Comparison of ENCODE assay signal across 1 cellular context in genomic region chr9:135526730-135527571, GRCh38.
TF ChIP-seq lines count a peak whose summit lies in the region.

No MANE protein-coding gene starts in this region.

TF ChIP-seq in HepG2, 621 proteins besides CTCF, POLR2A, EP300 and RAD21:
- TF ChIP-seq, protein P1, sequence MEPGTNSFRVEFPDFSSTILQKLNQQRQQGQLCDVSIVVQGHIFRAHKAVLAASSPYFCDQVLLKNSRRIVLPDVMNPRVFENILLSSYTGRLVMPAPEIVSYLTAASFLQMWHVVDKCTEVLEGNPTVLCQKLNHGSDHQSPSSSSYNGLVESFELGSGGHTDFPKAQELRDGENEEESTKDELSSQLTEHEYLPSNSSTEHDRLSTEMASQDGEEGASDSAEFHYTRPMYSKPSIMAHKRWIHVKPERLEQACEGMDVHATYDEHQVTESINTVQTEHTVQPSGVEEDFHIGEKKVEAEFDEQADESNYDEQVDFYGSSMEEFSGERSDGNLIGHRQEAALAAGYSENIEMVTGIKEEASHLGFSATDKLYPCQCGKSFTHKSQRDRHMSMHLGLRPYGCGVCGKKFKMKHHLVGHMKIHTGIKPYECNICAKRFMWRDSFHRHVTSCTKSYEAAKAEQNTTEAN (CRISPR knock-in tag; conservative IDR thresholded peaks at IDR 0.05) = no peak
- TF ChIP-seq CEBPG (CRISPR knock-in tag; IDR thresholded peaks at IDR 0.05) (peak; percentile 71), ZNF687 (CRISPR knock-in tag; IDR thresholded peaks at IDR 0.05) (peak; percentile 17; the same call in 1 of the 2 replicates), ETV6 (CRISPR knock-in tag; conservative IDR thresholded peaks at IDR 0.05) (no peak), ZNF234 (CRISPR knock-in tag; conservative IDR thresholded peaks at IDR 0.05) (no peak), ZHX1 (CRISPR knock-in tag; IDR thresholded peaks at IDR 0.05; ENCODE audit: low read depth) (no peak), ZNF17 (CRISPR knock-in tag; IDR thresholded peaks at IDR 0.05) (no peak), TBL1XR1 (IDR thresholded peaks at IDR 0.05; ENCODE audit: borderline replicate concordance, low read length, partially characterized antibody) (no peak), ZNF570 (CRISPR knock-in tag; IDR thresholded peaks at IDR 0.05; ENCODE audit: borderline replicate concordance) (no peak), ZNF768 (CRISPR knock-in tag; IDR thresholded peaks at IDR 0.05) (peak; percentile 62; the same call in 1 of the 2 replicates), HMGA1 (CRISPR knock-in tag; conservative IDR thresholded peaks at IDR 0.05) (no peak), ZNF629 (CRISPR knock-in tag; conservative IDR thresholded peaks at IDR 0.05) (no peak), RFX5 (IDR thresholded peaks at IDR 0.05; ENCODE audit: low read depth, low read length) (0 out of 2 replicates have a peak, but pooled peaks have one; percentile 44), SMAD3 (CRISPR knock-in tag; IDR thresholded peaks at IDR 0.05) (no peak), ZNF749 (CRISPR knock-in tag; IDR thresholded peaks at IDR 0.05; ENCODE audit: borderline replicate concordance) (no peak), KDM3A (CRISPR knock-in tag; IDR thresholded peaks at IDR 0.05; ENCODE audit: low read depth) (no peak), CEBPB (IDR thresholded peaks at IDR 0.05; ENCODE audit: borderline replicate concordance, low read depth, low read length) (peak; percentile 83)
- TF ChIP-seq, protein P2, sequence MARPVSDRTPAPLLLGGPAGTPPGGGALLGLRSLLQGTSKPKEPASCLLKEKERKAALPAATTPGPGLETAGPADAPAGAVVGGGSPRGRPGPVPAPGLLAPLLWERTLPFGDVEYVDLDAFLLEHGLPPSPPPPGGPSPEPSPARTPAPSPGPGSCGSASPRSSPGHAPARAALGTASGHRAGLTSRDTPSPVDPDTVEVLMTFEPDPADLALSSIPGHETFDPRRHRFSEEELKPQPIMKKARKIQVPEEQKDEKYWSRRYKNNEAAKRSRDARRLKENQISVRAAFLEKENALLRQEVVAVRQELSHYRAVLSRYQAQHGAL (CRISPR knock-in tag; IDR thresholded peaks at IDR 0.05; ENCODE audit: not compliant biosample characterization) = no peak
- TF ChIP-seq, protein P3, sequence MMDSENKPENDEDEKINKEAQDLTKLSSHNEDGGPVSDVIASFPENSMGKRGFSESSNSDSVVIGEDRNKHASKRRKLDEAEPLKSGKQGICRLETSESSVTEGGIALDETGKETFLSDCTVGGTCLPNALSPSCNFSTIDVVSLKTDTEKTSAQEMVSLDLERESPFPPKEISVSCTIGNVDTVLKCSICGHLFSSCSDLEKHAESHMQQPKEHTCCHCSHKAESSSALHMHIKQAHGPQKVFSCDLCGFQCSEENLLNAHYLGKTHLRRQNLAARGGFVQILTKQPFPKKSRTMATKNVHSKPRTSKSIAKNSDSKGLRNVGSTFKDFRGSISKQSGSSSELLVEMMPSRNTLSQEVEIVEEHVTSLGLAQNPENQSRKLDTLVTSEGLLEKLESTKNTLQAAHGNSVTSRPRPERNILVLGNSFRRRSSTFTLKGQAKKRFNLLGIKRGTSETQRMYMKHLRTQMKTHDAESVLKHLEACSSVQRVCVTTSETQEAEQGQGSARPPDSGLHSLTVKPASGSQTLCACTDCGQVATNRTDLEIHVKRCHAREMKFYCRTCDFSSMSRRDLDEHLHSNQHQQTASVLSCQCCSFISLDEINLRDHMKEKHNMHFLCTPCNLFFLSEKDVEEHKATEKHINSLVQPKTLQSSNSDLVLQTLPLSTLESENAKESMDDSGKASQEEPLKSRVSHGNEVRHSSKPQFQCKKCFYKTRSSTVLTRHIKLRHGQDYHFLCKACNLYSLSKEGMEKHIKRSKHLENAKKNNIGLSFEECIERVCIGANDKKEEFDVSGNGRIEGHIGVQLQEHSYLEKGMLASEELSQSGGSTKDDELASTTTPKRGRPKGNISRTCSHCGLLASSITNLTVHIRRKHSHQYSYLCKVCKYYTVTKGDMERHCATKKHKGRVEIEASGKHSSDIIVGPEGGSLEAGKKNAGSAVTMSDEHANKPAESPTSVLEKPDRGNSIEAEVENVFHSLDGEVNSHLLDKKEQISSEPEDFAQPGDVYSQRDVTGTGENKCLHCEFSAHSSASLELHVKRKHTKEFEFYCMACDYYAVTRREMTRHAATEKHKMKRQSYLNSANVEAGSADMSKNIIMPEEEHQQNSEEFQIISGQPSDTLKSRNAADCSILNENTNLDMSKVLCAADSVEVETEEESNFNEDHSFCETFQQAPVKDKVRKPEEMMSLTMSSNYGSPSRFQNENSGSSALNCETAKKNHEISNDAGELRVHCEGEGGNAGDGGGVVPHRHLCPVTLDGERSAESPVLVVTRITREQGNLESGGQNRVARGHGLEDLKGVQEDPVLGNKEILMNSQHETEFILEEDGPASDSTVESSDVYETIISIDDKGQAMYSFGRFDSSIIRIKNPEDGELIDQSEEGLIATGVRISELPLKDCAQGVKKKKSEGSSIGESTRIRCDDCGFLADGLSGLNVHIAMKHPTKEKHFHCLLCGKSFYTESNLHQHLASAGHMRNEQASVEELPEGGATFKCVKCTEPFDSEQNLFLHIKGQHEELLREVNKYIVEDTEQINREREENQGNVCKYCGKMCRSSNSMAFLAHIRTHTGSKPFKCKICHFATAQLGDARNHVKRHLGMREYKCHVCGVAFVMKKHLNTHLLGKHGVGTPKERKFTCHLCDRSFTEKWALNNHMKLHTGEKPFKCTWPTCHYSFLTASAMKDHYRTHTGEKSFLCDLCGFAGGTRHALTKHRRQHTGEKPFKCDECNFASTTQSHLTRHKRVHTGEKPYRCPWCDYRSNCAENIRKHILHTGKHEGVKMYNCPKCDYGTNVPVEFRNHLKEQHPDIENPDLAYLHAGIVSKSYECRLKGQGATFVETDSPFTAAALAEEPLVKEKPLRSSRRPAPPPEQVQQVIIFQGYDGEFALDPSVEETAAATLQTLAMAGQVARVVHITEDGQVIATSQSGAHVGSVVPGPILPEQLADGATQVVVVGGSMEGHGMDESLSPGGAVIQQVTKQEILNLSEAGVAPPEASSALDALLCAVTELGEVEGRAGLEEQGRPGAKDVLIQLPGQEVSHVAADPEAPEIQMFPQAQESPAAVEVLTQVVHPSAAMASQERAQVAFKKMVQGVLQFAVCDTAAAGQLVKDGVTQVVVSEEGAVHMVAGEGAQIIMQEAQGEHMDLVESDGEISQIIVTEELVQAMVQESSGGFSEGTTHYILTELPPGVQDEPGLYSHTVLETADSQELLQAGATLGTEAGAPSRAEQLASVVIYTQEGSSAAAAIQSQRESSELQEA (CRISPR knock-in tag; IDR thresholded peaks at IDR 0.05; ENCODE audit: not compliant biosample characterization) = no peak
- TF ChIP-seq, protein P4, sequence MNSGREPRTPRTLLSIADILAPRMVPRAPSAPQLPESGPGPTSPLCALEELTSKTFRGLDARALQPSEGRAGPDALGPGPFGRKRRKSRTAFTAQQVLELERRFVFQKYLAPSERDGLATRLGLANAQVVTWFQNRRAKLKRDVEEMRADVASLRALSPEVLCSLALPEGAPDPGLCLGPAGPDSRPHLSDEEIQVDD (CRISPR knock-in tag; IDR thresholded peaks at IDR 0.05; ENCODE audit: borderline replicate concordance) = no peak
- TF ChIP-seq, protein P5, sequence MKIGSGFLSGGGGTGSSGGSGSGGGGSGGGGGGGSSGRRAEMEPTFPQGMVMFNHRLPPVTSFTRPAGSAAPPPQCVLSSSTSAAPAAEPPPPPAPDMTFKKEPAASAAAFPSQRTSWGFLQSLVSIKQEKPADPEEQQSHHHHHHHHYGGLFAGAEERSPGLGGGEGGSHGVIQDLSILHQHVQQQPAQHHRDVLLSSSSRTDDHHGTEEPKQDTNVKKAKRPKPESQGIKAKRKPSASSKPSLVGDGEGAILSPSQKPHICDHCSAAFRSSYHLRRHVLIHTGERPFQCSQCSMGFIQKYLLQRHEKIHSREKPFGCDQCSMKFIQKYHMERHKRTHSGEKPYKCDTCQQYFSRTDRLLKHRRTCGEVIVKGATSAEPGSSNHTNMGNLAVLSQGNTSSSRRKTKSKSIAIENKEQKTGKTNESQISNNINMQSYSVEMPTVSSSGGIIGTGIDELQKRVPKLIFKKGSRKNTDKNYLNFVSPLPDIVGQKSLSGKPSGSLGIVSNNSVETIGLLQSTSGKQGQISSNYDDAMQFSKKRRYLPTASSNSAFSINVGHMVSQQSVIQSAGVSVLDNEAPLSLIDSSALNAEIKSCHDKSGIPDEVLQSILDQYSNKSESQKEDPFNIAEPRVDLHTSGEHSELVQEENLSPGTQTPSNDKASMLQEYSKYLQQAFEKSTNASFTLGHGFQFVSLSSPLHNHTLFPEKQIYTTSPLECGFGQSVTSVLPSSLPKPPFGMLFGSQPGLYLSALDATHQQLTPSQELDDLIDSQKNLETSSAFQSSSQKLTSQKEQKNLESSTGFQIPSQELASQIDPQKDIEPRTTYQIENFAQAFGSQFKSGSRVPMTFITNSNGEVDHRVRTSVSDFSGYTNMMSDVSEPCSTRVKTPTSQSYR (CRISPR knock-in tag; IDR thresholded peaks at IDR 0.05; ENCODE audit: borderline replicate concordance) = peak; percentile 34; the same call in 1 of the 2 replicates
- TF ChIP-seq, protein P6, sequence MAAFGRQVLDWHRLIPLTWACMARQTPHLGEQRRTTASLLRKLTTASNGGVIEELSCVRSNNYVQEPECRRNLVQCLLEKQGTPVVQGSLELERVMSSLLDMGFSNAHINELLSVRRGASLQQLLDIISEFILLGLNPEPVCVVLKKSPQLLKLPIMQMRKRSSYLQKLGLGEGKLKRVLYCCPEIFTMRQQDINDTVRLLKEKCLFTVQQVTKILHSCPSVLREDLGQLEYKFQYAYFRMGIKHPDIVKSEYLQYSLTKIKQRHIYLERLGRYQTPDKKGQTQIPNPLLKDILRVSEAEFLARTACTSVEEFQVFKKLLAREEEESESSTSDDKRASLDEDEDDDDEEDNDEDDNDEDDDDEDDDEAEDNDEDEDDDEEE (CRISPR knock-in tag; IDR thresholded peaks at IDR 0.05) = no peak
